2 cellular contexts compared by ENCODE assay signal in genomic region chr3:41417574-41417973, GRCh38.
A peak's percentile ranks its signal among the peaks of the same experiment; 100 is the strongest.
TF ChIP-seq lines count a peak whose summit lies in the region.

No MANE protein-coding gene starts in this region.

TF ChIP-seq in Ishikawa, 13 proteins besides CTCF, POLR2A, EP300 and RAD21 (continued from another document):
- TF ChIP-seq USF1 (IDR thresholded peaks at IDR 0.05) (peak; percentile 32; the same call in 1 of the 2 replicates), MAX (IDR thresholded peaks at IDR 0.05) (no peak), TEAD4 (IDR thresholded peaks at IDR 0.05) (no peak), YY1 (IDR thresholded peaks at IDR 0.05; ENCODE audit: low read depth) (no peak)

TF ChIP-seq in WTC11, 78 proteins besides CTCF, POLR2A, EP300 and RAD21:
- TF ChIP-seq ZNF512 (CRISPR knock-in tag; IDR thresholded peaks at IDR 0.05; ENCODE audit: borderline replicate concordance) (no peak), USF1 (CRISPR knock-in tag; IDR thresholded peaks at IDR 0.05) (peak; percentile 35; the same call in 1 of the 2 replicates), JAZF1 (CRISPR knock-in tag; IDR thresholded peaks at IDR 0.05) (no peak), SMAD3 (CRISPR knock-in tag; IDR thresholded peaks at IDR 0.05; ENCODE audit: borderline replicate concordance) (no peak), ARID4B (CRISPR knock-in tag; IDR thresholded peaks at IDR 0.05; ENCODE audit: borderline replicate concordance) (no peak), ATF1 (CRISPR knock-in tag; IDR thresholded peaks at IDR 0.05) (no peak), GABPB1 (CRISPR knock-in tag; IDR thresholded peaks at IDR 0.05) (no peak), ZNF425 (CRISPR knock-in tag; conservative IDR thresholded peaks at IDR 0.05) (no peak), RORB (CRISPR knock-in tag; IDR thresholded peaks at IDR 0.05) (no peak), ZNF423 (CRISPR knock-in tag; IDR thresholded peaks at IDR 0.05) (no peak), NR2C2 (CRISPR knock-in tag; IDR thresholded peaks at IDR 0.05) (no peak), HMGA2 (CRISPR knock-in tag; IDR thresholded peaks at IDR 0.05) (no peak), ZNF232 (CRISPR knock-in tag; IDR thresholded peaks at IDR 0.05) (no peak), USF2 (CRISPR knock-in tag; IDR thresholded peaks at IDR 0.05) (peak; percentile 51; the same call in 1 of the 2 replicates), KAT7 (CRISPR knock-in tag; IDR thresholded peaks at IDR 0.05; ENCODE audit: borderline replicate concordance) (no peak)
